Comparison of ENCODE assay signal across 16 cellular contexts in the genomic region with DNA sequence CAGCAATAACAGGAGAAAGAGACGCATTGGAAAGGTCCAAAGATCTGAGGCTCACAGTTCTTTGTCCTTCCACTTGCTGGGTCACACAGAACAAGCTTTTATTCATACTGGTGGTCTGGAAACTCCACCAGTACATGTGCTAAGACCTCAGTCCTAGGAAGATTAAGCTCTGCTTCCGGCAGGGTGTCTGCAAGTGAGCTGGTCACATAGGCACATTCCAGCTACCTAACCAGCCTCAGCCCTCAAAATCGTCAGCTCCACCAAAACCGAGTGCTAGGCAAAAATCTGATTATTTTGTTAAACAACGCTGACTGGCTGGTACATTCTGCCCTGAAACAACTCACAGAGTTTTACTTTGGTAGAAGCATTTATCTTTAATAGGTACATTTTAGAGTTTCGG. TPM values are rescaled to one million over a fixed set of nuclear protein-coding genes. Genes with fewer than 3 reads are reported as not detected.
DNase-seq lines count a peak whose midpoint lies in the region; ATAC-seq and TF ChIP-seq lines count a peak whose summit lies in the region.
"Had no signal": no experiment of that assay in that cellular context is flagged by ENCODE, and none has a peak within 500 bp of the region (broad histone marks: within the 10 kb centered on the region; RNA-seq: fewer than 3 reads in every experiment).

No MANE protein-coding gene starts in this region.

- no peak overlapping the region for H3K4me3 ChIP-seq in OCI-LY1 (ENCODE audit: low read depth, low read length, poor library complexity, severe bottlenecking)
- no peak overlapping the region for H3K4me3 ChIP-seq in smooth muscle cell
- H3K4me3 ChIP-seq: tibial nerve had no signal

- BruUV-seq in Calu3 (replicated peaks; lab: Mats Ljungman, UMichigan): no TSS peak

- H3K27me3 ChIP-seq in OCI-LY1 (ENCODE audit: insufficient read depth, low read length): no peaks in the 10 kb centered on the region
- no peaks in the 10 kb centered on the region for H3K27me3 ChIP-seq in smooth muscle cell (ENCODE audit: low read depth)
- H3K27me3 ChIP-seq: tibial nerve had no signal

- WGBS in smooth muscle cell (ENCODE audit: low lambda C conversion rate): 43% methylated on average over 6 of the region's 6 CpGs

- peak overlapping the region; percentile 28 for H3K4me3 Mint-ChIP-seq in activated CD4-positive, alpha-beta T cell treated with anti-CD3 and anti-CD28 coated beads, Interleukin-2, amount 10 ng/mL, durations not matched to agents 7 days and 5 days
- H3K4me3 Mint-ChIP-seq in central memory CD8-positive, alpha-beta T cell: no peak overlapping the region
- H3K4me3 Mint-ChIP-seq in Calu3 (ENCODE audit: low read depth, unreplicated experiment): no peak overlapping the region
- H3K4me3 Mint-ChIP-seq: brain, neural crest cell had no signal

- peaks cover 76% of the 10 kb centered on the region for H3K4me1 Mint-ChIP-seq in activated CD4-positive, alpha-beta T cell treated with anti-CD3 and anti-CD28 coated beads, Interleukin-2, amount 10 ng/mL, durations not matched to agents 7 days and 5 days
- H3K4me1 Mint-ChIP-seq in central memory CD8-positive, alpha-beta T cell: peaks cover 49% of the 10 kb centered on the region
- H3K4me1 Mint-ChIP-seq in Calu3 (ENCODE audit: low read depth, unreplicated experiment): peaks cover 67% of the 10 kb centered on the region
- H3K4me1 Mint-ChIP-seq: brain, neural crest cell had no signal

- CTCF ChIA-PET in activated CD4-positive, alpha-beta T cell treated with anti-CD3 and anti-CD28 coated beads, Interleukin-2, amount 10 ng/mL, durations not matched to agents 7 days and 5 days (lab: Charles Lee): interaction anchor here (1.0 to 3.7 kb wide), 6 partner anchors 8 to 24 kb away, joined by 3 to 23 read pairs (median 7); no protein-coding TSS in a partner anchor
- CTCF ChIA-PET in Calu3 (lab: Charles Lee): no interaction called here

- H3K4me1 ChIP-seq in OCI-LY1 (ENCODE audit: insufficient read depth, low read length, severe bottlenecking) (peaks cover 48% of the 10 kb centered on the region), smooth muscle cell (ENCODE audit: low read depth) (no peaks in the 10 kb centered on the region)
- H3K4me1 ChIP-seq: tibial nerve had no signal

- H2AFZ ChIP-seq in OCI-LY1 (ENCODE audit: low read length) (no peak overlapping the region), smooth muscle cell (ENCODE audit: low read depth) (no peak overlapping the region)

- H3K4me2 ChIP-seq in OCI-LY1 (ENCODE audit: low read length): no peak overlapping the region
- H3K4me2 ChIP-seq in smooth muscle cell: peak overlapping the region; percentile 58

- no peaks in the 10 kb centered on the region for H3K36me3 ChIP-seq in OCI-LY1 (ENCODE audit: insufficient read depth, low read length)
- H3K36me3 ChIP-seq in smooth muscle cell (ENCODE audit: low read depth): no peaks in the 10 kb centered on the region
- H3K36me3 ChIP-seq: tibial nerve had no signal

- POLR2A ChIA-PET in activated CD4-positive, alpha-beta T cell treated with anti-CD3 and anti-CD28 coated beads, Interleukin-2, amount 10 ng/mL, durations not matched to agents 7 days and 5 days (lab: Charles Lee): interaction anchor here (1.0 kb wide), 1 partner anchor 280 kb away, joined by 8 read pairs; no protein-coding TSS in a partner anchor

- intact Hi-C loops in Calu3 (cut with micrococcal nuclease; ENCODE audit: unreplicated experiment): no loop called here

- H4K20me1 ChIP-seq in OCI-LY1 (ENCODE audit: insufficient read depth, low read length): no peaks in the 10 kb centered on the region
- no peaks in the 10 kb centered on the region for H4K20me1 ChIP-seq in smooth muscle cell (ENCODE audit: low read depth)

- H3K27ac ChIP-seq in OCI-LY1 (ENCODE audit: low read depth, low read length, poor library complexity, severe bottlenecking): peak overlapping the region; percentile 51
- peak overlapping the region; percentile 58 for H3K27ac ChIP-seq in smooth muscle cell (ENCODE audit: low read depth)
- H3K27ac ChIP-seq: tibial nerve had no signal

- no peak overlapping the region for H3K9ac ChIP-seq in OCI-LY1 (ENCODE audit: low read length)
- H3K9ac ChIP-seq in smooth muscle cell (ENCODE audit: low read depth): no peak overlapping the region

- DNase-seq in activated CD4-positive, alpha-beta T cell treated with anti-CD3 and anti-CD28 coated beads, Interleukin-2, amount 10 ng/mL, durations not matched to agents 7 days and 5 days: no peak
- DNase-seq in activated CD4-positive, alpha-beta T cell treated with anti-CD3 and anti-CD28 coated beads for 1 hour: no peak
- DNase-seq in central memory CD8-positive, alpha-beta T cell (ENCODE audit: low spot score in 2 of 2): no peak
- no peak for DNase-seq in smooth muscle cell (lab: John Stamatoyannopoulos, UW; ENCODE audit: unreplicated experiment)
- DNase-seq in Calu3: no peak
- no peak for DNase-seq in retina
- DNase-seq: GOT3, MV-4-11, T1000 had no signal

- H3K9me3 Mint-ChIP-seq in activated CD4-positive, alpha-beta T cell treated with anti-CD3 and anti-CD28 coated beads, Interleukin-2, amount 10 ng/mL, durations not matched to agents 7 days and 5 days: no peaks in the 10 kb centered on the region
- no peaks in the 10 kb centered on the region for H3K9me3 Mint-ChIP-seq in central memory CD8-positive, alpha-beta T cell
- H3K9me3 Mint-ChIP-seq in Calu3 (ENCODE audit: low read depth, unreplicated experiment): no peaks in the 10 kb centered on the region
- H3K9me3 Mint-ChIP-seq: brain, neural crest cell had no signal

- H3K27me3 Mint-ChIP-seq in activated CD4-positive, alpha-beta T cell treated with anti-CD3 and anti-CD28 coated beads, Interleukin-2, amount 10 ng/mL, durations not matched to agents 7 days and 5 days: no peaks in the 10 kb centered on the region
- no peaks in the 10 kb centered on the region for H3K27me3 Mint-ChIP-seq in central memory CD8-positive, alpha-beta T cell
- H3K27me3 Mint-ChIP-seq in Calu3 (ENCODE audit: unreplicated experiment): no peaks in the 10 kb centered on the region
- H3K27me3 Mint-ChIP-seq: brain had no signal

- no peaks in the 10 kb centered on the region for H3K9me2 ChIP-seq in OCI-LY1 (ENCODE audit: low read depth, low read length)

- peak overlapping the region; percentile 67 for H3K27ac Mint-ChIP-seq in activated CD4-positive, alpha-beta T cell treated with anti-CD3 and anti-CD28 coated beads, Interleukin-2, amount 10 ng/mL, durations not matched to agents 7 days and 5 days
- peak overlapping the region; percentile 85 for H3K27ac Mint-ChIP-seq in central memory CD8-positive, alpha-beta T cell (ENCODE audit: low read depth)
- H3K27ac Mint-ChIP-seq in Calu3 (ENCODE audit: unreplicated experiment): no peak overlapping the region
- H3K27ac Mint-ChIP-seq: brain had no signal

- no peaks in the 10 kb centered on the region for H3K9me3 ChIP-seq in OCI-LY1 (ENCODE audit: low read length)
- no peaks in the 10 kb centered on the region for H3K9me3 ChIP-seq in smooth muscle cell (replicated peaks; ENCODE audit: low read depth)
- H3K9me3 ChIP-seq: tibial nerve had no signal

- H3K79me2 ChIP-seq in OCI-LY1 (ENCODE audit: insufficient read depth, low read length): no peaks in the 10 kb centered on the region
- H3K79me2 ChIP-seq in smooth muscle cell (ENCODE audit: low read depth): no peaks in the 10 kb centered on the region

- no peak for ATAC-seq in central memory CD8-positive, alpha-beta T cell (replicated peaks; ENCODE audit: extremely low read depth, poor library complexity, severe bottlenecking)
- no peak for ATAC-seq in HG02678 (IDR thresholded peaks at IDR 0.05; ENCODE audit: unreplicated experiment)

- TF ChIP-seq CTCF in OCI-LY1 (IDR thresholded peaks at IDR 0.05; ENCODE audit: low read length) (no peak), smooth muscle cell (IDR thresholded peaks at IDR 0.05; ENCODE audit: borderline replicate concordance, insufficient read depth, poor library complexity, severe bottlenecking) (no peak), Calu3 (IDR thresholded peaks at IDR 0.05; ENCODE audit: unreplicated experiment) (no peak)

- H3K36me3 Mint-ChIP-seq in activated CD4-positive, alpha-beta T cell treated with anti-CD3 and anti-CD28 coated beads, Interleukin-2, amount 10 ng/mL, durations not matched to agents 7 days and 5 days (ENCODE audit: low read depth): peaks cover 81% of the 10 kb centered on the region
- H3K36me3 Mint-ChIP-seq in central memory CD8-positive, alpha-beta T cell (ENCODE audit: insufficient read depth): peaks cover 23% of the 10 kb centered on the region
- H3K36me3 Mint-ChIP-seq in Calu3 (ENCODE audit: insufficient read depth, unreplicated experiment): peaks cover 6% of the 10 kb centered on the region
- H3K36me3 Mint-ChIP-seq: brain had no signal

- H3F3A ChIP-seq in OCI-LY1 (ENCODE audit: insufficient read depth, low read length) (no peaks in the 10 kb centered on the region), smooth muscle cell (ENCODE audit: low read depth) (peaks cover 3% of the 10 kb centered on the region)

RNA-seq across cellular contexts. Expression of gene ZBED2, which starts 2.2 kb away (rescaled TPM):
- 1 to 10 TPM; 3.6 to 3.9 TPM for total RNA-seq in activated CD4-positive, alpha-beta T cell treated with anti-CD3 and anti-CD28 coated beads, Interleukin-2, amount 10 ng/mL, durations not matched to agents 7 days and 5 days
- 9.2 and 11.9 TPM in 2 replicates for total RNA-seq in smooth muscle cell
- polyA plus RNA-seq in smooth muscle cell: 2.4 and 17.0 TPM in 2 replicates
- total RNA-seq in Calu3 (2022): 0.24 and 0.56 TPM in 2 replicates
- total RNA-seq: neural crest cell, OCI-LY7, skeletal muscle tissue, tibial nerve had no signal

RNA-seq across cellular contexts. Expression of gene CD96, which starts 50.9 kb away (rescaled TPM):
- 100 to 1,000 TPM; 271 to 307 TPM for total RNA-seq in activated CD4-positive, alpha-beta T cell treated with anti-CD3 and anti-CD28 coated beads, Interleukin-2, amount 10 ng/mL, durations not matched to agents 7 days and 5 days
- 0.09 TPM in 2 replicates for total RNA-seq in smooth muscle cell
- polyA plus RNA-seq in smooth muscle cell: 0.33 and 0.46 TPM in 2 replicates
- 0.27 TPM in 1 of 2 replicates, not detected in the other for total RNA-seq in Calu3 (2022)
- total RNA-seq: neural crest cell, OCI-LY7 had no signal

Comparison
In these comparisons a context has a peak if more than half of its experiments do, and no peak if none do; other contexts are left out.
1. RNA of gene CD96, which starts 50.9 kb away (total RNA-seq): 271 to 307 TPM in activated CD4-positive, alpha-beta T cell treated with anti-CD3 and anti-CD28 coated beads, Interleukin-2, amount 10 ng/mL, durations not matched to agents 7 days and 5 days; 0.09 TPM in smooth muscle cell and 0.27 TPM in Calu3; every median in the first group is over 100 times any median in the second.